8 cellular contexts compared by ENCODE assay signal in the genomic region with DNA sequence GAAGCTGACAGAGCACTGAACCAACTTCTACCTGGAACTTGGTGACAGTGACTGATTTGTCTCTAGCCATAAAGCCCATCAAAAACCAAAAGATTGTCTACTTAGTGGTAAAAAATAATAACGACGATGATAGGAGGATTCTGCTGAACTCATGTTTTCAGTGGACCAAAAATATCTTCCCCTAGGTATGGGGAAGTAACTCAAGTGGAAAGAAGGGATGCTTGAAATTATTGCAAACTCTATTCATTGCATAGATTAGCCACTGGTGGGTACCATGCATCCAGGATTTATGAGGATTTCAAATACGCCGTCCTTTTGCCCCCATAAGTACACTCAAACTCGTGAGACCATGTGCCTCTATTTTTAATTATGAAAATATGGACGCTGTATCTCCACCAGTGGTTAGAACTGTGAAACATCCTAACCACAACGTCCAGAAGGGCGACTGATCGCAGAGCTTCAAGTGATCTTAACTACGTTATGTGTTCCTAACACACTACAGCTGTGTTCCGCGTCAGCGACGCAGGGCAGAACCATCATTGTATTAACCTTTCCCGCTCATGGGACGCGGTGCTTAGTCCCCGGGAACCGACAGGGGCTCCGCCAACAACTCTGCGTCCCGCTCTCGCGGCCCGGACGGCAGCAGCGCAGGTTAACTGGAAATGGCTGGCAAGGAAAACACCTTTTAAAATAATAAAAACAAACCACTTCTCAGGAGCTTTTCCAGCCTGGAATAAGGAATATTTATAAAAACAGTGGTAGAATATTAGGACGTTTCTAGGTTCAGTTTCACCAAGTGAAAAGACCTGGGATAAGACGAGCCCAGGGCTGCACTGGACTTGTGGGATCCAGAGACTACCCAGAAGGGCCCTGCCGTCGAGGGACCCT. TPM values are rescaled to one million over a fixed set of nuclear protein-coding genes. Genes with fewer than 3 reads are reported as not detected.
A peak's percentile ranks its signal among the peaks of the same experiment; 100 is the strongest.
DNase-seq lines count a peak whose midpoint lies in the region; ATAC-seq lines count a peak whose summit lies in the region.

No MANE protein-coding gene starts in this region.

- H3K36me3 ChIP-seq in H7 (replicated peaks; ENCODE audit: control insufficient read depth, insufficient read depth, low read length) (peaks cover 3% of the 10 kb centered on the region), MG63 (peaks cover 8% of the 10 kb centered on the region)

- no peaks in the 10 kb centered on the region for H3K27me3 ChIP-seq in H7 (ENCODE audit: control insufficient read depth, insufficient read depth, low read length)
- H3K27me3 ChIP-seq in MG63: no peaks in the 10 kb centered on the region

- H3K4me3 ChIP-seq in H7 (ENCODE audit: insufficient read depth, low read depth, low read length): peak overlapping the region; percentile 90
- H3K4me3 ChIP-seq in MG63: peak overlapping the region; percentile 89

- H3K9me3 ChIP-seq in MG63: no peaks in the 10 kb centered on the region

- no peak for ATAC-seq in HG02571 (IDR thresholded peaks at IDR 0.05; ENCODE audit: unreplicated experiment)

- peak; percentile 77 for DNase-seq in ELR (ENCODE audit: low read depth)
- peak; percentile 72 for DNase-seq in H7
- DNase-seq in MG63: peak; percentile 38
- DNase-seq in T-helper 1 cell: peak; percentile 20 to 62 (median 50)
- peak in 31 of 58 donors; percentile 4 to 46 (median 22) for DNase-seq in anterior cingulate cortex (lab: John Stamatoyannopoulos, UW)
- peak; percentile 63 for DNase-seq in hepatic stellate cell (ENCODE audit: low spot score)
- peak; percentile 74 for DNase-seq in retina

RNA-seq across cellular contexts. Expression of a gene that starts 0.8 kb away (rescaled TPM):
- total RNA-seq in H7 (2014; rRNA removed; shearing (Covaris generic)): 33.1 and 43.1 TPM in 2 replicates
- total RNA-seq in MG63 (2014; rRNA removed; shearing (Covaris generic); ENCODE audit: low replicate concordance): 2.6 and 4.3 TPM in 2 replicates

RNA-seq across cellular contexts. Expression of a gene that starts 1.1 kb away (rescaled TPM):
- total RNA-seq in H7 (2014; rRNA removed; shearing (Covaris generic)): 4.4 and 10.7 TPM in 2 replicates
- total RNA-seq in MG63 (2014; rRNA removed; shearing (Covaris generic); ENCODE audit: low replicate concordance): 1.8 and 2.0 TPM in 2 replicates

RNA-seq across cellular contexts. Expression of a gene that starts 49.8 kb away (rescaled TPM):
- 0.52 and 1.1 TPM in 2 replicates for total RNA-seq in H7 (2014; rRNA removed; shearing (Covaris generic))
- not detected in 2 replicates for total RNA-seq in MG63 (2014; rRNA removed; shearing (Covaris generic); ENCODE audit: low replicate concordance)

Comparison
In these comparisons a context has a peak if more than half of its experiments do, and no peak if none do; other contexts are left out.
1. DNase-seq: peak in every context shown above with its lines; median percentile 77 in ELR; 74 in retina; 72 in H7; 63 in hepatic stellate cell; 50 in T-helper 1 cell; 38 in MG63; 22 in anterior cingulate cortex.